9 cellular contexts compared by ENCODE assay signal in the genomic region with DNA sequence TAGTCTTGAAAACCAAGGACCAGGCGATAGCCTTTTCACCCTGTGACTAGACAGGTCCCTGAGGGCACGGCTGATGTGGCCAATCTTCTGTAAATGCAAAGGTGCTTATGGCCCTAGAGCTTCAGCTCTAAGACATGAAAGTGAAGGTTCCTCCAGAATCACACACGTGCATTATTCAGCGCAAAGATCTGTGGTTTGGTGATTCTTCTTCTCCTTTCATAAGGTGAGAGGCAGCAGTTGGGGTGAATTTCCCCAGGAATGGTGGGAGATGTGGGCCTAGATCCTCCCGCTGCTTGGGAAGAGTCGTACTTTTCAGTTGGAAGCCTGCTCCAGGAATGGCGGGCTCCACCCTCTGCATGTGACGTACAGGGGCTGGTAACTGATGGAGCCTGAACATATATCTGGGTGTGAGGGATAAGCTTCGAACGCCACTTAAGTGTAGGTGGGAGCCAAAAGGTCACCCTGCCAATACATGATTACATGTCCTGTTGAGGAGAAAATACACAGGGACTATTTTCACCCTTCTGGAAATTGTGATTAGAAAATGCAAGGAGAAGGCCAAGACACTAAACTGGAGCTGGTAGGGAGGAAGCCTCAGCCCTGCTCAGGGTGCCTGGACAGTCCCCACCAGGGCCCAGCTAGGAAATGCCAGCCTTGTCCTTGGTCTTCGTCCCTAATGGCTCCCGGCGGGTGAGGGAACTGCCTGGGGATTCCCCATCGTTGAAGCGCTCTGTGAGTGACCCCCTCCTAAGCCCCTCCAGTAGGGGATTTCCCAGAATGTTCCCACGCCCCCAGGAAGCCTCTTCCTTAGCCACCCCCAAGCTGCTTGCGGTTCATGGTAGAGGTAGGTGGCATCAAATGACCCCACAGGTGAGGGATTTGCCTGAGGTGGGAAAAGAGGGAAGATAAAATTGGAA. TPM values are rescaled to one million over a fixed set of nuclear protein-coding genes. Genes with fewer than 3 reads are reported as not detected.
A peak's percentile ranks its signal among the peaks of the same experiment; 100 is the strongest.
DNase-seq lines count a peak whose midpoint lies in the region; ATAC-seq and TF ChIP-seq lines count a peak whose summit lies in the region.
"Had no signal": no experiment of that assay in that cellular context is flagged by ENCODE, and none has a peak within 500 bp of the region (broad histone marks: within the 10 kb centered on the region; RNA-seq: fewer than 3 reads in every experiment).

No MANE protein-coding gene starts in this region.

- TF ChIP-seq CTCF in HEK293 (tag by site-specific recombination; IDR thresholded peaks at IDR 0.05) = no peak
- no peak for TF ChIP-seq CTCF in RWPE1 (conservative IDR thresholded peaks at IDR 0.05; ENCODE audit: low read depth)
- TF ChIP-seq CTCF in colonic mucosa (IDR thresholded peaks at IDR 0.05) = no peak

- CTCF ChIA-PET in HEK293 (lab: Yijun Ruan, JAX) (interaction anchor here (0.7 to 1.9 kb wide), 3 partner anchors 15 to 37 kb away, joined by 3 to 7 read pairs (median 4); no protein-coding TSS in a partner anchor), RWPE1 (lab: Yijun Ruan, JAX) (interaction anchor here (0.5 to 0.6 kb wide), 2 partner anchors 605 to 1208 kb away, joined by 3 read pairs; no protein-coding TSS in a partner anchor)

- H3K27ac ChIP-seq in HEK293 (ENCODE audit: extremely low read depth, low read depth, low read length) (no peak overlapping the region), mesenchymal stem cell (ENCODE audit: low read length, poor library complexity, severe bottlenecking) (no peak overlapping the region), RWPE1 (no peak overlapping the region), colonic mucosa (no peak overlapping the region)

- H2AFZ ChIP-seq in mesenchymal stem cell (ENCODE audit: low read depth, low read length) = no peak overlapping the region

- WGBS in mesenchymal stem cell = 85% methylated on average over 17 of the region's 17 CpGs

- H3K4me3 ChIP-seq in HEK293 (ENCODE audit: low read depth, low read length) (no peak overlapping the region), mesenchymal stem cell (ENCODE audit: insufficient read depth in 1 of 2, low read depth in 1 of 2, low read length in 2 of 2) (no peak overlapping the region), colonic mucosa (no peak overlapping the region)

- no peak overlapping the region for H2BK120ac ChIP-seq in mesenchymal stem cell (ENCODE audit: low read depth, low read length)

- no peak overlapping the region for H2BK15ac ChIP-seq in mesenchymal stem cell (ENCODE audit: low read depth, poor library complexity, severe bottlenecking)

- no peak overlapping the region for H3K23ac ChIP-seq in mesenchymal stem cell (ENCODE audit: low read length in 2 of 2)

- no peak overlapping the region for H4K8ac ChIP-seq in mesenchymal stem cell (ENCODE audit: low read length)

- H3K9ac ChIP-seq in mesenchymal stem cell (ENCODE audit: low read length) (no peak overlapping the region), colonic mucosa (ENCODE audit: low read depth in 2 of 2, low read length in 2 of 2) (no peak overlapping the region)

- no peak overlapping the region for H2AK5ac ChIP-seq in mesenchymal stem cell (ENCODE audit: low read length, severe bottlenecking)

- no peaks in the 10 kb centered on the region for H3K36me3 ChIP-seq in HEK293 (ENCODE audit: control insufficient read depth in 2 of 2, insufficient read depth in 1 of 2, low read length in 2 of 2)
- no peaks in the 10 kb centered on the region for H3K36me3 ChIP-seq in mesenchymal stem cell (ENCODE audit: control insufficient read depth in 1 of 2, insufficient read depth in 2 of 2, low read depth in 1 of 2, low read length in 2 of 2)
- no peaks in the 10 kb centered on the region for H3K36me3 ChIP-seq in colonic mucosa

- intact Hi-C loops in colonic mucosa (cut with DNase I) = no loop called here

- H4K91ac ChIP-seq in mesenchymal stem cell (ENCODE audit: low read length) = no peak overlapping the region

- H3K14ac ChIP-seq in mesenchymal stem cell (ENCODE audit: low read length in 2 of 2) = peak overlapping the region in 1 of 2 experiments; percentile 31

- peaks cover 6% of the 10 kb centered on the region for H3K4me1 ChIP-seq in HEK293 (ENCODE audit: control insufficient read depth, insufficient read depth, low read length)
- H3K4me1 ChIP-seq in mesenchymal stem cell (ENCODE audit: control insufficient read depth, insufficient read depth, low read depth, low read length) = peaks cover 4% of the 10 kb centered on the region
- no peaks in the 10 kb centered on the region for H3K4me1 ChIP-seq in colonic mucosa

- H2BK5ac ChIP-seq in mesenchymal stem cell (ENCODE audit: low read depth, low read length, poor library complexity, severe bottlenecking) = no peak overlapping the region

- DNase-seq in T-helper 2 cell (peak in 4 of 5 experiments; percentile 27 to 69 (median 43)), mesenchymal stem cell (peak; percentile 45), Kasumi-1 (lab: John Stamatoyannopoulos, UW) (no peak), RWPE1 (ENCODE audit: low spot score) (no peak), colonic mucosa (no peak), GM19238 (ENCODE audit: insufficient read length, low spot score) (no peak)
- DNase-seq: NCI-H2081 treated with DMSO at 0.1 percent for 48 hours had no signal

- ATAC-seq in GM18511 (IDR thresholded peaks at IDR 0.05; ENCODE audit: unreplicated experiment) = peak; percentile 61

- POLR2A ChIA-PET in HEK293 (lab: Yijun Ruan, JAX) = no interaction called here
- POLR2A ChIA-PET in RWPE1 (lab: Yijun Ruan, JAX; ENCODE audit: low non-redundant PET) = no interaction called here

- H3K18ac ChIP-seq in mesenchymal stem cell (ENCODE audit: low read depth in 1 of 2, low read length in 2 of 2) = peak overlapping the region in 1 of 2 experiments; percentile 63

- peak overlapping the region in 1 of 2 experiments; percentile 38 for H3K4ac ChIP-seq in mesenchymal stem cell (ENCODE audit: low read depth in 1 of 2, low read length in 2 of 2)

- peaks cover 0 to 7% of the 10 kb centered on the region in 2 experiments for H3K27me3 ChIP-seq in mesenchymal stem cell (ENCODE audit: control insufficient read depth in 1 of 2, insufficient read depth in 1 of 2, low read length in 2 of 2)
- no peaks in the 10 kb centered on the region for H3K27me3 ChIP-seq in colonic mucosa

- H3K79me1 ChIP-seq in mesenchymal stem cell (replicated peaks; ENCODE audit: low read length, poor library complexity, severe bottlenecking) = no peaks in the 10 kb centered on the region

- H3K4me2 ChIP-seq in mesenchymal stem cell (ENCODE audit: low read length, poor library complexity, severe bottlenecking) = no peak overlapping the region

- H3K9me3 ChIP-seq in HEK293 (ENCODE audit: control insufficient read depth, insufficient read depth, low read depth, low read length) = no peaks in the 10 kb centered on the region
- no peaks in the 10 kb centered on the region for H3K9me3 ChIP-seq in mesenchymal stem cell (ENCODE audit: control insufficient read depth, low read length)
- no peaks in the 10 kb centered on the region for H3K9me3 ChIP-seq in colonic mucosa

- H2BK12ac ChIP-seq in mesenchymal stem cell (ENCODE audit: low read length in 2 of 2) = peak overlapping the region in 1 of 2 experiments; percentile 81

TF ChIP-seq in HEK293, 187 proteins besides CTCF, POLR2A, EP300 and RAD21:
- TF ChIP-seq, protein P1, sequence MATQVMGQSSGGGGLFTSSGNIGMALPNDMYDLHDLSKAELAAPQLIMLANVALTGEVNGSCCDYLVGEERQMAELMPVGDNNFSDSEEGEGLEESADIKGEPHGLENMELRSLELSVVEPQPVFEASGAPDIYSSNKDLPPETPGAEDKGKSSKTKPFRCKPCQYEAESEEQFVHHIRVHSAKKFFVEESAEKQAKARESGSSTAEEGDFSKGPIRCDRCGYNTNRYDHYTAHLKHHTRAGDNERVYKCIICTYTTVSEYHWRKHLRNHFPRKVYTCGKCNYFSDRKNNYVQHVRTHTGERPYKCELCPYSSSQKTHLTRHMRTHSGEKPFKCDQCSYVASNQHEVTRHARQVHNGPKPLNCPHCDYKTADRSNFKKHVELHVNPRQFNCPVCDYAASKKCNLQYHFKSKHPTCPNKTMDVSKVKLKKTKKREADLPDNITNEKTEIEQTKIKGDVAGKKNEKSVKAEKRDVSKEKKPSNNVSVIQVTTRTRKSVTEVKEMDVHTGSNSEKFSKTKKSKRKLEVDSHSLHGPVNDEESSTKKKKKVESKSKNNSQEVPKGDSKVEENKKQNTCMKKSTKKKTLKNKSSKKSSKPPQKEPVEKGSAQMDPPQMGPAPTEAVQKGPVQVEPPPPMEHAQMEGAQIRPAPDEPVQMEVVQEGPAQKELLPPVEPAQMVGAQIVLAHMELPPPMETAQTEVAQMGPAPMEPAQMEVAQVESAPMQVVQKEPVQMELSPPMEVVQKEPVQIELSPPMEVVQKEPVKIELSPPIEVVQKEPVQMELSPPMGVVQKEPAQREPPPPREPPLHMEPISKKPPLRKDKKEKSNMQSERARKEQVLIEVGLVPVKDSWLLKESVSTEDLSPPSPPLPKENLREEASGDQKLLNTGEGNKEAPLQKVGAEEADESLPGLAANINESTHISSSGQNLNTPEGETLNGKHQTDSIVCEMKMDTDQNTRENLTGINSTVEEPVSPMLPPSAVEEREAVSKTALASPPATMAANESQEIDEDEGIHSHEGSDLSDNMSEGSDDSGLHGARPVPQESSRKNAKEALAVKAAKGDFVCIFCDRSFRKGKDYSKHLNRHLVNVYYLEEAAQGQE (tag by site-specific recombination; IDR thresholded peaks at IDR 0.05) = no peak
- 0 out of 2 replicates have a peak, but pooled peaks have one; percentile 10 for TF ChIP-seq ZIC2 (tag by site-specific recombination; IDR thresholded peaks at IDR 0.05)

RNA-seq across cellular contexts. Expression of gene BATF, which starts 17.6 kb away (rescaled TPM):
- polyA plus RNA-seq in mesenchymal stem cell (2013, experiment 1 of 2) = not detected
- polyA plus RNA-seq in mesenchymal stem cell (2013, experiment 2 of 2) = 0.04 TPM
- total RNA-seq in colonic mucosa = 1 to 10 TPM in 1 of 2 donors, under 1 TPM in 1; 0.77 to 1.3 TPM

RNA-seq across cellular contexts. Expression of gene FLVCR2, which starts 38.6 kb away (rescaled TPM):
- 3.0 TPM for polyA plus RNA-seq in mesenchymal stem cell (2013, experiment 1 of 2)
- polyA plus RNA-seq in mesenchymal stem cell (2013, experiment 2 of 2) = 2.6 TPM
- total RNA-seq in colonic mucosa = 10 to 100 TPM in 1 of 2 donors, 1 to 10 TPM in 1; 9.0 to 10.8 TPM

Comparison
In these comparisons a context has a peak if more than half of its experiments do, and no peak if none do; other contexts are left out.
1. DNase-seq: peak in T-helper 2 cell (4 of 5) and mesenchymal stem cell (single experiment); none in Kasumi-1 (0 of 2), RWPE1 (single experiment), colonic mucosa (single experiment) and GM19238 (single experiment).